Comparison of ENCODE assay signal across 8 cellular contexts in the genomic region with DNA sequence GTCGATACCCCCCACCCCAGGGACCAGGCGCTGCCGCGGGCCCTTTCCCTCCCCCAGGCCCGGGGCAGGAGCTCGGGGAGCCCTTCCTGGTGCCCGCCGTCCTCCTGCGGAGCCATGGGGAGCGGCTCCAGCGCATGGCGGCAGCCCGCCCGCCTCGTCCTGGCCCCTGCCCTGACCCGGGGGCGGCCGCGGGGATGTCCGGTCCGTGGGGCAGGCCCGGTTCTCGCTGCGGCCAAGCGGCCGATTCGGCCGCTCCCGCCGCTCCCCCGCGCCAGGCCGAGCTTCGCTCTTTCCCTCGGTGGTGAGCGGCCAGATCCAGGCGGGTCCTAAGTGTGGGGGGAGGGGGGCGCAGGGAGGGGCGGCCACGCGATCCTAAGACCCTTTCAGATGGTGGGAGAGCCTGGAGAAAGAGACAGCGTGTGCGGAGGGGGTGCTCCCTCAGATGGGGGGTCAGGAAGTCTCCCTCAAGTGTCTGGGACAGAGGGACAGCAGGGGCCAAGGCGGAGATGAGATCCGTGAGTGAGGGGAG. TPM values are rescaled to one million over a fixed set of nuclear protein-coding genes. Genes with fewer than 3 reads are reported as not detected.
DNase-seq lines count a peak whose midpoint lies in the region; ATAC-seq and TF ChIP-seq lines count a peak whose summit lies in the region.

No MANE protein-coding gene starts in this region.

- POLR2A ChIA-PET in WTC11 (lab: Charles Lee): interaction anchor here (0.6 to 3.1 kb wide), 2 partner anchors 20 to 185 kb away, joined by 5 to 14 read pairs; a partner anchor contains a TSS

- no peak for TF ChIP-seq POLR2A in sigmoid colon (IDR thresholded peaks at IDR 0.05)

- peak overlapping the region; percentile 71 to 99 (median 88) for H3K4me3 ChIP-seq in heart right ventricle
- peak overlapping the region; percentile 63 to 87 (median 82) for H3K4me3 ChIP-seq in sigmoid colon

- peak; percentile 15 for ATAC-seq in GM18498 (IDR thresholded peaks at IDR 0.05; ENCODE audit: unreplicated experiment)
- ATAC-seq in WTC11: peak; percentile 9
- peak; percentile 36 to 57 (median 46) for ATAC-seq in heart right ventricle
- ATAC-seq in HG02885 (IDR thresholded peaks at IDR 0.05; ENCODE audit: poor library complexity, unreplicated experiment): no peak

- H3K4me1 Mint-ChIP-seq in WTC11: peaks cover 9% of the 10 kb centered on the region

- 0 to 1% methylated on average over 26 to 45 of the region's 45 CpGs for WGBS in heart right ventricle, 2 donors
- 1 to 2% methylated on average over 45 of the region's 45 CpGs for WGBS in sigmoid colon, 2 donors

- H3K27me3 ChIP-seq in heart right ventricle: peaks cover 0 to 37% (median 0%) of the 10 kb centered on the region in 7 donors
- H3K27me3 ChIP-seq in sigmoid colon: no peaks in the 10 kb centered on the region

- H3K4me1 ChIP-seq in heart right ventricle: peaks cover 5 to 43% (median 18%) of the 10 kb centered on the region in 9 donors
- peaks cover 0 to 24% (median 19%) of the 10 kb centered on the region in 4 donors for H3K4me1 ChIP-seq in sigmoid colon

- H3K27ac Mint-ChIP-seq in WTC11: no peak overlapping the region

- TF ChIP-seq EP300 in sigmoid colon (IDR thresholded peaks at IDR 0.05): no peak

- CTCF ChIA-PET in WTC11 (lab: Charles Lee): interaction anchor here (2.0 to 3.9 kb wide), 2 partner anchors 20 to 40 kb away, joined by 7 to 25 read pairs; a partner anchor contains a TSS

- H3K9me3 ChIP-seq in heart right ventricle (peaks cover 0 to 7% (median 0%) of the 10 kb centered on the region in 11 donors), sigmoid colon (no peaks in the 10 kb centered on the region)

- TF ChIP-seq CTCF in WTC11 (IDR thresholded peaks at IDR 0.05) (no peak), heart right ventricle (IDR thresholded peaks at IDR 0.05) (no peak), sigmoid colon (IDR thresholded peaks at IDR 0.05) (no peak)

- H3K4me3 Mint-ChIP-seq in WTC11: peak overlapping the region; percentile 84

- peaks cover 35% of the 10 kb centered on the region for H3K27me3 Mint-ChIP-seq in WTC11 (ENCODE audit: low read depth)

- peak overlapping the region in 9 of 10 donors; percentile 56 to 83 (median 74) for H3K27ac ChIP-seq in heart right ventricle
- H3K27ac ChIP-seq in sigmoid colon: peak overlapping the region; percentile 70 to 76 (median 74)

- DNase-seq in WTC11 (ENCODE audit: low spot score) (no peak), heart right ventricle (no peak), sigmoid colon (no peak), SK-N-DZ (ENCODE audit: low spot score) (no peak), islet precursor cell (no peak)
- DNase-seq in activated effector memory CD4-positive, alpha-beta T cell treated with anti-CD3 and anti-CD28 coated beads, Interleukin-2, amount 50 U/mL, for 16 hours: no peak

- H3K36me3 ChIP-seq in heart right ventricle: no peaks in the 10 kb centered on the region
- no peaks in the 10 kb centered on the region for H3K36me3 ChIP-seq in sigmoid colon

- no peaks in the 10 kb centered on the region for H3K36me3 Mint-ChIP-seq in WTC11

- intact Hi-C loops in heart right ventricle (cut with DNase I) (no loop called here), sigmoid colon (cut with DNase I) (no loop called here)

- no peaks in the 10 kb centered on the region for H3K9me3 Mint-ChIP-seq in WTC11

TF ChIP-seq in WTC11, 78 proteins besides CTCF, POLR2A, EP300 and RAD21 (continues in another document):
- TF ChIP-seq, protein P1, sequence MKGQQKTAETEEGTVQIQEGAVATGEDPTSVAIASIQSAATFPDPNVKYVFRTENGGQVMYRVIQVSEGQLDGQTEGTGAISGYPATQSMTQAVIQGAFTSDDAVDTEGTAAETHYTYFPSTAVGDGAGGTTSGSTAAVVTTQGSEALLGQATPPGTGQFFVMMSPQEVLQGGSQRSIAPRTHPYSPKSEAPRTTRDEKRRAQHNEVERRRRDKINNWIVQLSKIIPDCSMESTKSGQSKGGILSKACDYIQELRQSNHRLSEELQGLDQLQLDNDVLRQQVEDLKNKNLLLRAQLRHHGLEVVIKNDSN (CRISPR knock-in tag; IDR thresholded peaks at IDR 0.05): peak; percentile 39; the same call in 1 of the 2 replicates
- TF ChIP-seq, protein P2, sequence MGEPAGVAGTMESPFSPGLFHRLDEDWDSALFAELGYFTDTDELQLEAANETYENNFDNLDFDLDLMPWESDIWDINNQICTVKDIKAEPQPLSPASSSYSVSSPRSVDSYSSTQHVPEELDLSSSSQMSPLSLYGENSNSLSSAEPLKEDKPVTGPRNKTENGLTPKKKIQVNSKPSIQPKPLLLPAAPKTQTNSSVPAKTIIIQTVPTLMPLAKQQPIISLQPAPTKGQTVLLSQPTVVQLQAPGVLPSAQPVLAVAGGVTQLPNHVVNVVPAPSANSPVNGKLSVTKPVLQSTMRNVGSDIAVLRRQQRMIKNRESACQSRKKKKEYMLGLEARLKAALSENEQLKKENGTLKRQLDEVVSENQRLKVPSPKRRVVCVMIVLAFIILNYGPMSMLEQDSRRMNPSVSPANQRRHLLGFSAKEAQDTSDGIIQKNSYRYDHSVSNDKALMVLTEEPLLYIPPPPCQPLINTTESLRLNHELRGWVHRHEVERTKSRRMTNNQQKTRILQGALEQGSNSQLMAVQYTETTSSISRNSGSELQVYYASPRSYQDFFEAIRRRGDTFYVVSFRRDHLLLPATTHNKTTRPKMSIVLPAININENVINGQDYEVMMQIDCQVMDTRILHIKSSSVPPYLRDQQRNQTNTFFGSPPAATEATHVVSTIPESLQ (CRISPR knock-in tag; IDR thresholded peaks at IDR 0.05): no peak
- TF ChIP-seq, protein P3, sequence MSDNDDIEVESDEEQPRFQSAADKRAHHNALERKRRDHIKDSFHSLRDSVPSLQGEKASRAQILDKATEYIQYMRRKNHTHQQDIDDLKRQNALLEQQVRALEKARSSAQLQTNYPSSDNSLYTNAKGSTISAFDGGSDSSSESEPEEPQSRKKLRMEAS (CRISPR knock-in tag; IDR thresholded peaks at IDR 0.05): peak; percentile 42; the same call in 1 of the 2 replicates
- TF ChIP-seq, protein P4, sequence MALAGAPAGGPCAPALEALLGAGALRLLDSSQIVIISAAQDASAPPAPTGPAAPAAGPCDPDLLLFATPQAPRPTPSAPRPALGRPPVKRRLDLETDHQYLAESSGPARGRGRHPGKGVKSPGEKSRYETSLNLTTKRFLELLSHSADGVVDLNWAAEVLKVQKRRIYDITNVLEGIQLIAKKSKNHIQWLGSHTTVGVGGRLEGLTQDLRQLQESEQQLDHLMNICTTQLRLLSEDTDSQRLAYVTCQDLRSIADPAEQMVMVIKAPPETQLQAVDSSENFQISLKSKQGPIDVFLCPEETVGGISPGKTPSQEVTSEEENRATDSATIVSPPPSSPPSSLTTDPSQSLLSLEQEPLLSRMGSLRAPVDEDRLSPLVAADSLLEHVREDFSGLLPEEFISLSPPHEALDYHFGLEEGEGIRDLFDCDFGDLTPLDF (CRISPR knock-in tag; IDR thresholded peaks at IDR 0.05): no peak
- TF ChIP-seq JAZF1 (CRISPR knock-in tag; IDR thresholded peaks at IDR 0.05) (no peak), CBFB (CRISPR knock-in tag; IDR thresholded peaks at IDR 0.05; ENCODE audit: low read depth) (no peak), ZNF416 (CRISPR knock-in tag; IDR thresholded peaks at IDR 0.05) (no peak)
- TF ChIP-seq, protein P5, sequence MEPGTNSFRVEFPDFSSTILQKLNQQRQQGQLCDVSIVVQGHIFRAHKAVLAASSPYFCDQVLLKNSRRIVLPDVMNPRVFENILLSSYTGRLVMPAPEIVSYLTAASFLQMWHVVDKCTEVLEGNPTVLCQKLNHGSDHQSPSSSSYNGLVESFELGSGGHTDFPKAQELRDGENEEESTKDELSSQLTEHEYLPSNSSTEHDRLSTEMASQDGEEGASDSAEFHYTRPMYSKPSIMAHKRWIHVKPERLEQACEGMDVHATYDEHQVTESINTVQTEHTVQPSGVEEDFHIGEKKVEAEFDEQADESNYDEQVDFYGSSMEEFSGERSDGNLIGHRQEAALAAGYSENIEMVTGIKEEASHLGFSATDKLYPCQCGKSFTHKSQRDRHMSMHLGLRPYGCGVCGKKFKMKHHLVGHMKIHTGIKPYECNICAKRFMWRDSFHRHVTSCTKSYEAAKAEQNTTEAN (CRISPR knock-in tag; IDR thresholded peaks at IDR 0.05): no peak

RNA-seq across cellular contexts. Expression of a gene that starts 1.3 kb away (rescaled TPM):
- total RNA-seq in WTC11 (2021) (24.8 to 25.2 TPM (median 24.9 TPM) in 3 replicates), heart right ventricle (10 to 100 TPM in 3 of 10 donors, 1 to 10 TPM in 7; 4.1 to 17.8 (median 8.1) TPM), sigmoid colon (10 to 100 TPM; 17.5 to 51.5 (median 34.9) TPM)
- polyA plus RNA-seq in heart right ventricle (10 to 100 TPM in 1 of 2 donors, 1 to 10 TPM in 1; 6.1 to 41.6 TPM), sigmoid colon (10 to 100 TPM in 1 of 3 donors, 1 to 10 TPM in 2; 5.4 to 31.1 (median 6.5) TPM)
- polyA plus RNA-seq in SK-N-DZ (2014; cell fraction: cytosol; rRNA removed): 12.6 and 13.9 TPM in 2 replicates
- 141 and 171 TPM in 2 replicates for polyA plus RNA-seq in SK-N-DZ (2014; cell fraction: nucleus; rRNA removed)

RNA-seq across cellular contexts. Expression of a gene that starts 12.2 kb away (rescaled TPM):
- 116 to 140 TPM (median 129 TPM) in 3 replicates for total RNA-seq in WTC11 (2021)
- 10 to 100 TPM; 29.0 to 45.6 (median 38.0) TPM for total RNA-seq in heart right ventricle
- 10 to 100 TPM; 59.5 to 74.3 TPM for polyA plus RNA-seq in heart right ventricle
- total RNA-seq in sigmoid colon: 10 to 100 TPM; 37.8 to 54.3 (median 49.3) TPM
- 100 to 1,000 TPM in 1 of 3 donors, 10 to 100 TPM in 2; 87.9 to 115 (median 98.5) TPM for polyA plus RNA-seq in sigmoid colon
- 168 and 267 TPM in 2 replicates for polyA plus RNA-seq in SK-N-DZ (2014; cell fraction: cytosol; rRNA removed)
- polyA plus RNA-seq in SK-N-DZ (2014; cell fraction: nucleus; rRNA removed): 439 and 507 TPM in 2 replicates

RNA-seq across cellular contexts. Expression of a gene that starts 20.3 kb away (rescaled TPM):
- 148 to 155 TPM (median 151 TPM) in 3 replicates for total RNA-seq in WTC11 (2021)
- 100 to 1,000 TPM in 9 of 10 donors, 10 to 100 TPM in 1; 90.4 to 128 (median 108) TPM for total RNA-seq in heart right ventricle
- 100 to 1,000 TPM in 1 of 2 donors, 10 to 100 TPM in 1; 86.7 to 371 TPM for polyA plus RNA-seq in heart right ventricle
- 100 to 1,000 TPM in 3 of 4 donors, 10 to 100 TPM in 1; 94.2 to 221 (median 132) TPM for total RNA-seq in sigmoid colon
- polyA plus RNA-seq in sigmoid colon: 100 to 1,000 TPM in 1 of 3 donors, 10 to 100 TPM in 2; 18.0 to 146 (median 22.0) TPM
- polyA plus RNA-seq in SK-N-DZ (2014; cell fraction: cytosol; rRNA removed): 56.0 and 69.5 TPM in 2 replicates
- polyA plus RNA-seq in SK-N-DZ (2014; cell fraction: nucleus; rRNA removed): 1,321 and 1,453 TPM in 2 replicates
